Comparison of ENCODE assay signal across 27 cellular contexts in the genomic region with DNA sequence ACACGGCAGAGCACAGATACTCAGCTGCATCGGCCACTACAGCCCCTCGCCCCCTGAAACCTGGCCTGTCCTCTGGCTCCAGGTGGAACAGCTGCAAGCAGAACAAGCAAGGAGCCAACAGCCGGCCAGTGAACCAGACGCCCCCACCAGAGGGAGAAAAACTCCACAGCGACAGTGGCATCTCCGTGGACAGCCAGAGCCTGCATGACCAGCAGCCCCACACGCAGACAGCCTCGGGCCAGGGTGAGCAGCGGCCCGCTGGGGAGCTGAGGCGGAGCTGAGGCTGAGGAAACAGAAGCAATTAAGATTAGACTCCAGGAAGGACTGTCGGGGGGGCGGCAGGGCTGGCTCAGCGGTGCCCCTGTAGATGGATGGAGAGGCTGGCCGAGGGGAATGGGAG. TPM values are rescaled to one million over a fixed set of nuclear protein-coding genes. Genes with fewer than 3 reads are reported as not detected.
"Had no signal": no experiment of that assay in that cellular context is flagged by ENCODE, and none has a peak within 500 bp of the region (broad histone marks: within the 10 kb centered on the region; RNA-seq: fewer than 3 reads in every experiment).

No MANE protein-coding gene starts in this region.

- H3K4me1 Mint-ChIP-seq: central memory CD8-positive, alpha-beta T cell; immature natural killer cell; stimulated activated effector memory CD8-positive, alpha-beta T cell treated with anti-CD3 and anti-CD28 coated beads, Interleukin-12 subunit alpha, Interleukin-12 subunit beta, amount 100 ng/mL, for 72 hours had no signal

- H3K27ac ChIP-seq: colonic mucosa, esophagus squamous epithelium, left lung, neutrophil, pancreas, sigmoid colon, stomach, testis, tibial artery, upper lobe of left lung had no signal

- DNase-seq: colonic mucosa; effector memory CD8-positive, alpha-beta T cell; erythroblast; esophagus squamous epithelium; foreskin melanocyte; hypothalamus; immature natural killer cell; left lung; mesenchymal stem cell; midbrain; naive thymus-derived CD4-positive, alpha-beta T cell; stimulated activated CD4-positive, alpha-beta T cell treated with anti-CD3 and anti-CD28 coated beads, Interleukin-2, amount 100 ng/mL, for 24 hours; stimulated activated CD4-positive, alpha-beta T cell treated with anti-CD3 and anti-CD28 coated beads, Interleukin-4, amount 100 ng/mL, for 24 hours; stimulated activated naive CD4-positive, alpha-beta T cell treated with Interleukin-2 at 50 U/mL for 16 hours; stomach; testis; tibial artery had no signal

- ATAC-seq: effector memory CD8-positive, alpha-beta T cell; left lung; naive thymus-derived CD4-positive, alpha-beta T cell; pancreas; stimulated activated effector memory CD8-positive, alpha-beta T cell treated with anti-CD3 and anti-CD28 coated beads, Interleukin-12 subunit alpha, Interleukin-12 subunit beta, amount 100 ng/mL, for 72 hours had no signal

- H3K36me3 Mint-ChIP-seq: naive thymus-derived CD4-positive, alpha-beta T cell; stimulated activated effector memory CD8-positive, alpha-beta T cell treated with anti-CD3 and anti-CD28 coated beads, Interleukin-12 subunit alpha, Interleukin-12 subunit beta, amount 100 ng/mL, for 72 hours had no signal

- H3K27me3 ChIP-seq: colonic mucosa, pancreas, testis, upper lobe of left lung had no signal

- H3K27ac Mint-ChIP-seq: dendritic cell treated with granulocyte-macrophage colony-stimulating factor and Interleukin-4, amounts not matched to agents 40 ng/mL and 50 ng/mL, for 4 days; effector memory CD8-positive, alpha-beta T cell; immature natural killer cell; naive thymus-derived CD4-positive, alpha-beta T cell; stimulated activated effector memory CD8-positive, alpha-beta T cell treated with anti-CD3 and anti-CD28 coated beads, Interleukin-12 subunit alpha, Interleukin-12 subunit beta, amount 100 ng/mL, for 72 hours had no signal

- H3K9me3 Mint-ChIP-seq: central memory CD8-positive, alpha-beta T cell; dendritic cell treated with granulocyte-macrophage colony-stimulating factor and Interleukin-4, amounts not matched to agents 40 ng/mL and 50 ng/mL, for 4 days; effector memory CD8-positive, alpha-beta T cell; immature natural killer cell; naive thymus-derived CD4-positive, alpha-beta T cell; stimulated activated effector memory CD8-positive, alpha-beta T cell treated with anti-CD3 and anti-CD28 coated beads, Interleukin-12 subunit alpha, Interleukin-12 subunit beta, amount 100 ng/mL, for 72 hours had no signal

- FAIRE-seq: endometrium, keratinocyte, pancreas, urothelium cell line had no signal

- H3K36me3 ChIP-seq: colonic mucosa, esophagus squamous epithelium, left lung, neutrophil, pancreas, sigmoid colon, stomach, upper lobe of left lung had no signal

- H3K4me3 ChIP-seq: colonic mucosa, esophagus squamous epithelium, left lung, pancreas, sigmoid colon, stomach, testis, tibial artery, upper lobe of left lung had no signal

- H3K9me3 ChIP-seq: colonic mucosa, esophagus squamous epithelium, left lung, neutrophil, pancreas, sigmoid colon, stomach, testis, tibial artery, upper lobe of left lung had no signal

- H3K4me3 Mint-ChIP-seq: central memory CD8-positive, alpha-beta T cell; dendritic cell treated with granulocyte-macrophage colony-stimulating factor and Interleukin-4, amounts not matched to agents 40 ng/mL and 50 ng/mL, for 4 days; effector memory CD8-positive, alpha-beta T cell; immature natural killer cell; naive thymus-derived CD4-positive, alpha-beta T cell; stimulated activated effector memory CD8-positive, alpha-beta T cell treated with anti-CD3 and anti-CD28 coated beads, Interleukin-12 subunit alpha, Interleukin-12 subunit beta, amount 100 ng/mL, for 72 hours had no signal

RNA-seq across cellular contexts. Expression of a gene that starts 16.7 kb away (rescaled TPM):
- polyA plus RNA-seq: naive thymus-derived CD4-positive, alpha-beta T cell had no signal
